In genomic region chr17:66627985-66628384, GRCh38 we compare ENCODE assay signal across 15 cellular contexts.
"Had no signal": no experiment of that assay in that cellular context is flagged by ENCODE, and none has a peak within 500 bp of the region (broad histone marks: within the 10 kb centered on the region; RNA-seq: fewer than 3 reads in every experiment).

No MANE protein-coding gene starts in this region.

- H3K27ac ChIP-seq: neural progenitor cell, pancreas, skin epidermis, stomach, thyroid gland, vagina had no signal

- DNase-seq: activated CD4-positive, alpha-beta T cell treated with anti-CD3 and anti-CD28 coated beads, Interleukin-2, amount 50 U/mL, for 1 hour; activated CD4-positive, CD25-positive, alpha-beta regulatory T cell; activated effector memory CD4-positive, alpha-beta T cell treated with anti-CD3 and anti-CD28 coated beads, Interleukin-2, amount 50 U/mL, for 16 hours; anterior cingulate cortex; foreskin melanocyte; kidney glomerular epithelial cell; pancreas; retina; stomach; T-helper 17 cell; thyroid gland had no signal

- H3K36me3 Mint-ChIP-seq: neural progenitor cell had no signal

- H3K36me3 ChIP-seq: neural progenitor cell, pancreas, stomach, thyroid gland, vagina had no signal

- H3K27me3 ChIP-seq: neural progenitor cell, pancreas, stomach, thyroid gland, vagina had no signal

- H2AFZ ChIP-seq: neural progenitor cell had no signal

- H3K27ac Mint-ChIP-seq: neural progenitor cell had no signal

- H3K9ac ChIP-seq: neural progenitor cell had no signal

- H3K9me3 Mint-ChIP-seq: activated naive CD4-positive, alpha-beta T cell treated with anti-CD3 and anti-CD28 coated beads, Interleukin-2, amount 50 U/mL, for 72 hours; neural progenitor cell had no signal

- H3K9me3 ChIP-seq: pancreas, stomach, thyroid gland, vagina had no signal

- H3K4me3 Mint-ChIP-seq: neural progenitor cell, T-helper 17 cell had no signal

- H3K4me3 ChIP-seq: neural progenitor cell, pancreas, skin epidermis, stomach, thyroid gland, vagina had no signal

- H3K4me1 ChIP-seq: neural progenitor cell, pancreas, thyroid gland had no signal

- ATAC-seq: activated naive CD4-positive, alpha-beta T cell treated with anti-CD3 and anti-CD28 coated beads, Interleukin-2, amount 50 U/mL, for 72 hours; pancreas; T-helper 17 cell had no signal

- H3K4me2 ChIP-seq: neural progenitor cell had no signal

- H3K27me3 Mint-ChIP-seq: T-helper 17 cell had no signal
